24 cellular contexts compared by ENCODE assay signal in genomic region chr3:183494341-183494740, GRCh38.
DNase-seq lines count a peak whose midpoint lies in the region; ATAC-seq and TF ChIP-seq lines count a peak whose summit lies in the region.
"Had no signal": no experiment of that assay in that cellular context is flagged by ENCODE, and none has a peak within 500 bp of the region (broad histone marks: within the 10 kb centered on the region; RNA-seq: fewer than 3 reads in every experiment).

No MANE protein-coding gene starts in this region.

- no peak overlapping the region for H3K4me3 ChIP-seq in CD8-positive, alpha-beta T cell (ENCODE audit: low read depth, low read length)
- H3K4me3 ChIP-seq: left lung, Peyer's patch had no signal

- DNase-seq in activated CD4-positive, alpha-beta T cell treated with anti-CD3 and anti-CD28 coated beads for 36 hours, result no peak
- DNase-seq in activated CD4-positive, alpha-beta T cell treated with anti-CD3 and anti-CD28 coated beads for 4 hours, result no peak
- DNase-seq in CD8-positive, alpha-beta T cell, result peak in 1 of 7 experiments; percentile 34
- DNase-seq in activated CD8-positive, alpha-beta memory T cell treated with anti-CD3 and anti-CD28 coated beads, Interleukin-2, amount 50 U/mL, for 48 hours, result peak; percentile 40
- no peak for DNase-seq in naive thymus-derived CD8-positive, alpha-beta T cell
- no peak for DNase-seq in GM10266 (ENCODE audit: extremely low spot score)
- no peak for DNase-seq in activated CD4-positive, CD25-positive, alpha-beta regulatory T cell (lab: John Stamatoyannopoulos, UW)
- DNase-seq: activated CD4-positive, CD25-positive, alpha-beta regulatory T cell treated with anti-CD3 and anti-CD28 coated beads, Interleukin-2, amount 50 U/mL, for 72 hours; BE2C; effector memory CD4-positive, alpha-beta T cell; foreskin melanocyte; left lung; naive B cell; NCI-H1092; NCI-H2107; small intestine; stimulated activated CD4-positive, alpha-beta T cell treated with anti-CD3 and anti-CD28 coated beads, Interleukin-1b, Interleukin-23, amount 100 ng/mL, for 48 hours; substantia nigra had no signal

- peaks cover 62% of the 10 kb centered on the region for H3K36me3 Mint-ChIP-seq in activated CD4-positive, alpha-beta T cell treated with anti-CD3 and anti-CD28 coated beads for 36 hours (ENCODE audit: low read depth)
- H3K36me3 Mint-ChIP-seq in CD8-positive, alpha-beta T cell, result peaks cover 76% of the 10 kb centered on the region
- peaks cover 0 to 87% (median 39%) of the 10 kb centered on the region in 3 donors for H3K36me3 Mint-ChIP-seq in naive thymus-derived CD8-positive, alpha-beta T cell
- H3K36me3 Mint-ChIP-seq: brain had no signal

- H3K27me3 Mint-ChIP-seq in activated CD4-positive, alpha-beta T cell treated with anti-CD3 and anti-CD28 coated beads for 36 hours, result no peaks in the 10 kb centered on the region
- no peaks in the 10 kb centered on the region for H3K27me3 Mint-ChIP-seq in CD8-positive, alpha-beta T cell (ENCODE audit: low read depth)
- no peaks in the 10 kb centered on the region for H3K27me3 Mint-ChIP-seq in naive thymus-derived CD8-positive, alpha-beta T cell
- H3K27me3 Mint-ChIP-seq: activated T-helper 17 cell treated with anti-CD3 and anti-CD28 coated beads, Interleukin-2, amount 50 U/mL, for 72 hours; IgD-negative memory B cell; naive B cell had no signal

- H3K9me3 ChIP-seq in CD8-positive, alpha-beta T cell (ENCODE audit: low read length), result no peaks in the 10 kb centered on the region
- H3K9me3 ChIP-seq: BE2C, left lung, Peyer's patch had no signal

- H3K27ac ChIP-seq in CD8-positive, alpha-beta T cell (ENCODE audit: low read depth, low read length), result no peak overlapping the region
- H3K27ac ChIP-seq: left lung, Peyer's patch had no signal

- no peaks in the 10 kb centered on the region for H3K27me3 ChIP-seq in CD8-positive, alpha-beta T cell (ENCODE audit: insufficient read depth, low read length)
- H3K27me3 ChIP-seq: BE2C, left lung, Peyer's patch had no signal

- TF ChIP-seq CTCF in CD8-positive, alpha-beta T cell (IDR thresholded peaks at IDR 0.05), result no peak
- TF ChIP-seq CTCF in GM10266 (IDR thresholded peaks at IDR 0.05; ENCODE audit: control insufficient read depth, insufficient read depth, low read depth, missing control alignments), result no peak

- POLR2A ChIA-PET in activated CD4-positive, alpha-beta T cell treated with anti-CD3 and anti-CD28 coated beads for 36 hours (lab: Charles Lee), result no interaction called here
- POLR2A ChIA-PET in CD8-positive, alpha-beta T cell (lab: Charles Lee), result no interaction called here
- POLR2A ChIA-PET in naive thymus-derived CD8-positive, alpha-beta T cell (lab: Charles Lee), result no interaction called here

- H3K27ac Mint-ChIP-seq in activated CD4-positive, alpha-beta T cell treated with anti-CD3 and anti-CD28 coated beads for 36 hours, result peak overlapping the region; percentile 34
- H3K27ac Mint-ChIP-seq in CD8-positive, alpha-beta T cell, result peak overlapping the region; percentile 22
- peak overlapping the region in 9 of 10 donors; percentile 48 to 90 (median 63) for H3K27ac Mint-ChIP-seq in naive thymus-derived CD8-positive, alpha-beta T cell
- H3K27ac Mint-ChIP-seq: brain had no signal

- H3K4me1 ChIP-seq in CD8-positive, alpha-beta T cell (ENCODE audit: insufficient read depth, low read length), result no peaks in the 10 kb centered on the region
- H3K4me1 ChIP-seq: BE2C, Peyer's patch had no signal

- no peaks in the 10 kb centered on the region for H3K9me3 Mint-ChIP-seq in activated CD4-positive, alpha-beta T cell treated with anti-CD3 and anti-CD28 coated beads for 36 hours (ENCODE audit: low read depth)
- no peaks in the 10 kb centered on the region for H3K9me3 Mint-ChIP-seq in CD8-positive, alpha-beta T cell
- H3K9me3 Mint-ChIP-seq in naive thymus-derived CD8-positive, alpha-beta T cell, result no peaks in the 10 kb centered on the region
- H3K9me3 Mint-ChIP-seq: activated T-helper 17 cell treated with anti-CD3 and anti-CD28 coated beads, Interleukin-2, amount 50 U/mL, for 72 hours; IgD-negative memory B cell; naive B cell had no signal

- no peak overlapping the region for H3K4me3 Mint-ChIP-seq in activated CD4-positive, alpha-beta T cell treated with anti-CD3 and anti-CD28 coated beads for 36 hours
- H3K4me3 Mint-ChIP-seq in CD8-positive, alpha-beta T cell, result no peak overlapping the region
- no peak overlapping the region for H3K4me3 Mint-ChIP-seq in naive thymus-derived CD8-positive, alpha-beta T cell
- H3K4me3 Mint-ChIP-seq: activated T-helper 17 cell treated with anti-CD3 and anti-CD28 coated beads, Interleukin-2, amount 50 U/mL, for 72 hours; brain; IgD-negative memory B cell; naive B cell had no signal

- ATAC-seq in activated CD4-positive, alpha-beta T cell treated with anti-CD3 and anti-CD28 coated beads for 36 hours, result no peak
- ATAC-seq in CD8-positive, alpha-beta T cell, result no peak
- ATAC-seq in naive thymus-derived CD8-positive, alpha-beta T cell, result no peak
- no peak for ATAC-seq in HG03354 (IDR thresholded peaks at IDR 0.05; ENCODE audit: poor library complexity, severe bottlenecking, unreplicated experiment)
- ATAC-seq: activated T-helper 17 cell treated with anti-CD3 and anti-CD28 coated beads, Interleukin-2, amount 50 U/mL, for 72 hours; esophagus mucosa; left lung had no signal

- CTCF ChIA-PET in activated CD4-positive, alpha-beta T cell treated with anti-CD3 and anti-CD28 coated beads for 36 hours (lab: Charles Lee), result interaction anchor here (0.6 kb wide), 1 partner anchor 518 kb away, joined by 3 read pairs; no protein-coding TSS in a partner anchor
- CTCF ChIA-PET in CD8-positive, alpha-beta T cell (lab: Charles Lee), result no interaction called here

- peaks cover 25% of the 10 kb centered on the region for H3K36me3 ChIP-seq in CD8-positive, alpha-beta T cell (ENCODE audit: insufficient read depth, low read length)
- H3K36me3 ChIP-seq: BE2C, Peyer's patch had no signal

- intact Hi-C loops in activated CD4-positive, alpha-beta T cell treated with anti-CD3 and anti-CD28 coated beads for 36 hours (cut with DNase I, micrococcal nuclease), result no loop called here
- intact Hi-C loops in CD8-positive, alpha-beta T cell (cut with DNase I, micrococcal nuclease), result no loop called here

- H3K4me1 Mint-ChIP-seq in activated CD4-positive, alpha-beta T cell treated with anti-CD3 and anti-CD28 coated beads for 36 hours, result peaks cover 6% of the 10 kb centered on the region
- H3K4me1 Mint-ChIP-seq in CD8-positive, alpha-beta T cell (ENCODE audit: low read depth), result peaks cover 7% of the 10 kb centered on the region
- H3K4me1 Mint-ChIP-seq in naive thymus-derived CD8-positive, alpha-beta T cell, result peaks cover 0 to 24% (median 12%) of the 10 kb centered on the region in 4 donors
- H3K4me1 Mint-ChIP-seq: activated T-helper 17 cell treated with anti-CD3 and anti-CD28 coated beads, Interleukin-2, amount 50 U/mL, for 72 hours; brain had no signal
